ENCODE assay signal across 13 cellular contexts in genomic region chr16:81693047-81693446, GRCh38.
A peak's percentile ranks its signal among the peaks of the same experiment; 100 is the strongest.
DNase-seq lines count a peak whose midpoint lies in the region; ATAC-seq and TF ChIP-seq lines count a peak whose summit lies in the region.
"Had no signal": no experiment of that assay in that cellular context is flagged by ENCODE, and none has a peak within 500 bp of the region (broad histone marks: within the 10 kb centered on the region; RNA-seq: fewer than 3 reads in every experiment).

No MANE protein-coding gene starts in this region.

- H3K4me1 ChIP-seq in OCI-LY1 (ENCODE audit: insufficient read depth, low read length, severe bottlenecking) = peaks cover 47% of the 10 kb centered on the region
- peaks cover 12 to 60% (median 57%) of the 10 kb centered on the region in 4 donors for H3K4me1 ChIP-seq in esophagus muscularis mucosa
- H3K4me1 ChIP-seq in neural progenitor cell = peaks cover 26% of the 10 kb centered on the region

- H3K9me3 ChIP-seq in OCI-LY1 (ENCODE audit: low read length) (no peaks in the 10 kb centered on the region), esophagus muscularis mucosa (no peaks in the 10 kb centered on the region), neural progenitor cell (ENCODE audit: low read depth) (no peaks in the 10 kb centered on the region)
- H3K9me3 ChIP-seq: SK-N-SH had no signal

- intact Hi-C loops in esophagus muscularis mucosa (cut with DNase I) = no loop called here

- H3K4me3 ChIP-seq in OCI-LY1 (ENCODE audit: low read depth, low read length, poor library complexity, severe bottlenecking) (no peak overlapping the region), esophagus muscularis mucosa (no peak overlapping the region), neural progenitor cell (no peak overlapping the region)

- no peaks in the 10 kb centered on the region for H3K9me3 Mint-ChIP-seq in neural progenitor cell
- H3K9me3 Mint-ChIP-seq: stimulated activated naive CD8-positive, alpha-beta T cell treated with anti-CD3 and anti-CD28 coated beads, Interleukin-15, amount 100 ng/mL, for 72 hours had no signal

- no peak for TF ChIP-seq POLR2A in esophagus muscularis mucosa (IDR thresholded peaks at IDR 0.05; ENCODE audit: low read depth)

- no peaks in the 10 kb centered on the region for H4K20me1 ChIP-seq in OCI-LY1 (ENCODE audit: insufficient read depth, low read length)
- peaks cover 5% of the 10 kb centered on the region for H4K20me1 ChIP-seq in neural progenitor cell (ENCODE audit: low read depth)

- H3K27me3 Mint-ChIP-seq in neural progenitor cell (ENCODE audit: insufficient read depth, low read depth) = peaks cover 2% of the 10 kb centered on the region
- H3K27me3 Mint-ChIP-seq: stimulated activated naive CD8-positive, alpha-beta T cell treated with anti-CD3 and anti-CD28 coated beads, Interleukin-15, amount 100 ng/mL, for 72 hours had no signal

- H3K27me3 ChIP-seq in OCI-LY1 (ENCODE audit: insufficient read depth, low read length) (no peaks in the 10 kb centered on the region), esophagus muscularis mucosa (no peaks in the 10 kb centered on the region), neural progenitor cell (no peaks in the 10 kb centered on the region)

- H3K9ac ChIP-seq in OCI-LY1 (ENCODE audit: low read length) = peak overlapping the region; percentile 36; the same call in 1 of the 2 replicates
- H3K9ac ChIP-seq in neural progenitor cell = no peak overlapping the region
- H3K9ac ChIP-seq: SK-N-SH had no signal

- H3K4me1 Mint-ChIP-seq in neural progenitor cell = peaks cover 56% of the 10 kb centered on the region

- no peak overlapping the region for H2AFZ ChIP-seq in OCI-LY1 (ENCODE audit: low read length)
- no peak overlapping the region for H2AFZ ChIP-seq in neural progenitor cell (replicated peaks)

- 78% methylated on average over 17 of the region's 17 CpGs for WGBS in esophagus muscularis mucosa

- TF ChIP-seq CTCF in OCI-LY1 (IDR thresholded peaks at IDR 0.05; ENCODE audit: low read length) = no peak
- TF ChIP-seq CTCF in esophagus muscularis mucosa (IDR thresholded peaks at IDR 0.05) = no peak
- no peak for TF ChIP-seq CTCF in neural progenitor cell (IDR thresholded peaks at IDR 0.05)
- TF ChIP-seq CTCF in omental fat pad (IDR thresholded peaks at IDR 0.05) = no peak

- H3K79me2 ChIP-seq in OCI-LY1 (ENCODE audit: insufficient read depth, low read length) = no peaks in the 10 kb centered on the region
- H3K79me2 ChIP-seq in neural progenitor cell (ENCODE audit: low read depth) = no peaks in the 10 kb centered on the region

- no peaks in the 10 kb centered on the region for H3K9me2 ChIP-seq in OCI-LY1 (ENCODE audit: low read depth, low read length)
- H3K9me2 ChIP-seq: SK-N-SH had no signal

- no peak overlapping the region for H3K4me3 Mint-ChIP-seq in neural progenitor cell
- H3K4me3 Mint-ChIP-seq: stimulated activated naive CD8-positive, alpha-beta T cell treated with anti-CD3 and anti-CD28 coated beads, Interleukin-15, amount 100 ng/mL, for 72 hours had no signal

- peaks cover 27% of the 10 kb centered on the region for H3K36me3 Mint-ChIP-seq in neural progenitor cell

- H3K36me3 ChIP-seq in OCI-LY1 (ENCODE audit: insufficient read depth, low read length) (peaks cover 51% of the 10 kb centered on the region), esophagus muscularis mucosa (peaks cover 4 to 48% (median 35%) of the 10 kb centered on the region in 4 donors), neural progenitor cell (no peaks in the 10 kb centered on the region)

- no peaks in the 10 kb centered on the region for H3F3A ChIP-seq in OCI-LY1 (ENCODE audit: insufficient read depth, low read length)
- peaks cover 15% of the 10 kb centered on the region for H3F3A ChIP-seq in neural progenitor cell (ENCODE audit: low read depth)

- no peak for ATAC-seq in omental fat pad (ENCODE audit: low FRiP score)
- ATAC-seq in GM18511 (IDR thresholded peaks at IDR 0.05; ENCODE audit: unreplicated experiment) = no peak
- ATAC-seq: left colon; stimulated activated naive CD8-positive, alpha-beta T cell treated with anti-CD3 and anti-CD28 coated beads, Interleukin-15, amount 100 ng/mL, for 72 hours had no signal

- H3K4me2 ChIP-seq in OCI-LY1 (ENCODE audit: low read length) (no peak overlapping the region; the same call in 1 of the 2 replicates), neural progenitor cell (no peak overlapping the region)
- H3K4me2 ChIP-seq: SK-N-SH had no signal

- H3K27ac Mint-ChIP-seq in neural progenitor cell = peak overlapping the region; percentile 42

- peak overlapping the region; percentile 93 for H3K27ac ChIP-seq in OCI-LY1 (ENCODE audit: low read depth, low read length, poor library complexity, severe bottlenecking)
- H3K27ac ChIP-seq in esophagus muscularis mucosa (replicated peaks in 1 of 4) = peak overlapping the region; percentile 73 to 85 (median 82)
- H3K27ac ChIP-seq in neural progenitor cell = no peak overlapping the region

- DNase-seq in AG08395 (ENCODE audit: low spot score) (peak; percentile 76), esophagus muscularis mucosa (ENCODE audit: extremely low spot score) (no peak), neural progenitor cell (ENCODE audit: low spot score) (peak; percentile 19), COR-L47 (lab: John Stamatoyannopoulos, UW) (no peak), omental fat pad (ENCODE audit: low spot score) (no peak), occipital lobe (lab: John Stamatoyannopoulos, UW) (no peak)
- DNase-seq: NCI-H1105 treated with DMSO at 0.1 percent for 48 hours; OCI-M1; SK-N-SH; stimulated activated naive CD8-positive, alpha-beta T cell treated with anti-CD3 and anti-CD28 coated beads, Interleukin-15, amount 100 ng/mL, for 72 hours had no signal

- no peak for TF ChIP-seq EP300 in esophagus muscularis mucosa (IDR thresholded peaks at IDR 0.05)

Comparison
In these comparisons a context has a peak if more than half of its experiments do, and no peak if none do; other contexts are left out.
1. DNase-seq: peak in AG08395 (single experiment) and neural progenitor cell (single experiment); none in esophagus muscularis mucosa (single experiment), COR-L47 (single experiment), omental fat pad (single experiment) and occipital lobe (single experiment).